12 cellular contexts compared by ENCODE assay signal in genomic region chr1:117672756-117673155, GRCh38.
"Had no signal": no experiment of that assay in that cellular context is flagged by ENCODE, and none has a peak within 500 bp of the region (broad histone marks: within the 10 kb centered on the region; RNA-seq: fewer than 3 reads in every experiment).

No MANE protein-coding gene starts in this region.

- H3K27ac Mint-ChIP-seq: activated CD4-positive, alpha-beta T cell treated with anti-CD3 and anti-CD28 coated beads, Interleukin-2, amount 10 ng/mL, durations not matched to agents 7 days and 5 days; activated naive CD4-positive, alpha-beta T cell treated with anti-CD3 and anti-CD28 coated beads, Interleukin-2, amount 50 U/mL, for 72 hours; activated T-helper 2 cell treated with anti-CD3 and anti-CD28 coated beads, Interferon-gamma antibody, Interleukin-2, Interleukin-4, amounts not matched to agents 10 μg/mL and 5 μg/mL and 100 μg/mL, durations not matched to agents 14 hours and 24 hours and 36 hours; neural progenitor cell had no signal

- H3K9me3 Mint-ChIP-seq: activated CD4-positive, alpha-beta T cell treated with anti-CD3 and anti-CD28 coated beads, Interleukin-2, amount 10 ng/mL, durations not matched to agents 7 days and 5 days; activated naive CD4-positive, alpha-beta T cell treated with anti-CD3 and anti-CD28 coated beads, Interleukin-2, amount 50 U/mL, for 72 hours; activated T-helper 2 cell treated with anti-CD3 and anti-CD28 coated beads, Interferon-gamma antibody, Interleukin-2, Interleukin-4, amounts not matched to agents 10 μg/mL and 5 μg/mL and 100 μg/mL, durations not matched to agents 14 hours and 24 hours and 36 hours; neural progenitor cell had no signal

- H3K36me3 ChIP-seq: cardiac muscle cell, neural progenitor cell, pancreas, thyroid gland had no signal

- H3K27ac ChIP-seq: cardiac muscle cell, epithelial cell of prostate, neural progenitor cell, pancreas, SK-N-MC, thyroid gland had no signal

- H3K36me3 Mint-ChIP-seq: activated naive CD4-positive, alpha-beta T cell treated with anti-CD3 and anti-CD28 coated beads, Interleukin-2, amount 50 U/mL, for 72 hours; neural progenitor cell had no signal

- H3K4me1 ChIP-seq: neural progenitor cell had no signal

- H3K4me3 Mint-ChIP-seq: activated CD4-positive, alpha-beta T cell treated with anti-CD3 and anti-CD28 coated beads, Interleukin-2, amount 10 ng/mL, durations not matched to agents 7 days and 5 days; neural progenitor cell; stimulated activated naive B cell treated with anti-CD40 and anti-IgM and Interleukin-4, amounts not matched to agents 10 μg/mL and 1 μg/mL and 100 μg/mL, for 72 hours had no signal

- H3K9me3 ChIP-seq: pancreas, thyroid gland had no signal

- H3K27me3 ChIP-seq: cardiac muscle cell, neural progenitor cell, pancreas, thyroid gland had no signal

- DNase-seq: activated CD4-positive, alpha-beta T cell treated with anti-CD3 and anti-CD28 coated beads, Interleukin-2, amount 10 ng/mL, durations not matched to agents 7 days and 5 days; effector memory CD4-positive, alpha-beta T cell; stimulated activated CD4-positive, alpha-beta T cell treated with anti-CD3 and anti-CD28 coated beads, Interleukin-4, amount 100 ng/mL, for 1 hour; stimulated activated naive B cell treated with anti-CD40 and anti-IgM and Interleukin-4, amounts not matched to agents 10 μg/mL and 1 μg/mL and 100 μg/mL, for 72 hours had no signal

- H3K4me3 ChIP-seq: cardiac muscle cell, neural progenitor cell, pancreas, SK-N-MC, thyroid gland had no signal
